In the genomic region with DNA sequence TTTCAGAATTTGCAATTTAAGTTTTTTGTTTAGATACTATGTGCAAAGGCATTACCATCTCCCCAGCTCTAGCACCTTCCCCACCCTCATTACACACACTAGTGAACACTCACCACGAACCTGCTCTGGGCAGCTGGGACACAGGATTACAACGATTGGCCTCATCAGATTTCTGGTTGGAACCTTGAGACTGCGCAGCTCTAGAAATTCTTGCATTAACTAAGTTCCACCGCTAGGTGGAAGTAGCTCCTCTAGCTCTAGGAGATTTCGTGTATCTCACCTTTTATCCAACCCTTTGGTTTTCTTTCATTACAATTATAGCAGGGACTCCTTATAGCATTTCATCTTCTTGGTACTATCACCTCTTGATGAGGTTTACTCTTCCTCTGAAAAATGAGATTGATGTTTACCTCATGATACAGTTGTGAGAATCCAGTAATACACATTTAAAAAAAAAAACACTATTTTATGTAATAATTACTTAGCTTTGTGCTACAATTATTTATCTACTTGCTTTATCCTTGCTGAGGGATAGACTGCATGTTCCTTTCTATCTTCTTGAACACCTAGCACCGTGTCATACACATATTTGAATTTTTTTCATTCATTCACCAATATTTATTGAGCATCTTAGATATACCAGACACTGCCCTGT, we compare ENCODE assay signal across 8 cellular contexts. TPM values are rescaled to one million over a fixed set of nuclear protein-coding genes. Genes with fewer than 3 reads are reported as not detected.
DNase-seq lines count a peak whose midpoint lies in the region; FAIRE-seq and TF ChIP-seq lines count a peak whose summit lies in the region.

No MANE protein-coding gene starts in this region.

- H3K9me3 Mint-ChIP-seq in HFFc6, result no peaks in the 10 kb centered on the region

- FAIRE-seq in GM12891 (lab: Jason Lieb, UNC) (peak; percentile 85), RCC 7860 (lab: Jason Lieb, UNC) (peak; percentile 73)

- H3K4me3 Mint-ChIP-seq in HFFc6, result no peak overlapping the region

- no peaks in the 10 kb centered on the region for H3K36me3 Mint-ChIP-seq in HFFc6 (ENCODE audit: low read depth)

- no peaks in the 10 kb centered on the region for H3K27me3 Mint-ChIP-seq in HFFc6 (ENCODE audit: insufficient read depth)

- peak; percentile 52 for DNase-seq in AG08396 (ENCODE audit: low spot score)
- DNase-seq in GM12891 (ENCODE audit: insufficient read length, low spot score), result peak; percentile 12
- peak; percentile 64 for DNase-seq in HFFc6
- peak; percentile 54 for DNase-seq in LoVo (ENCODE audit: low spot score)
- DNase-seq in RCC 7860 (ENCODE audit: low spot score), result peak; percentile 62
- peak; percentile 80 for DNase-seq in dermis blood vessel endothelial cell
- peak; percentile 68 for DNase-seq in medulla oblongata (ENCODE audit: extremely low spot score)
- DNase-seq in mesenteric fat pad (ENCODE audit: low spot score), result no peak

- peaks cover 19% of the 10 kb centered on the region for H3K4me1 Mint-ChIP-seq in HFFc6 (ENCODE audit: low read depth)

- no peak for TF ChIP-seq POLR2A in GM12891 (IDR thresholded peaks at IDR 0.05; ENCODE audit: low read depth, low read length)

- peak; percentile 91 for TF ChIP-seq CTCF in HFFc6 (IDR thresholded peaks at IDR 0.05)

- no peak overlapping the region for H3K27ac Mint-ChIP-seq in HFFc6

TF ChIP-seq in GM12891, 5 proteins besides CTCF, POLR2A, EP300 and RAD21:
- no peak for TF ChIP-seq TAF1 (IDR thresholded peaks at IDR 0.05; ENCODE audit: low read depth, low read length)
- TF ChIP-seq SPI1 (IDR thresholded peaks at IDR 0.05; ENCODE audit: low read depth, low read length), result no peak
- no peak for TF ChIP-seq POU2F2 (IDR thresholded peaks at IDR 0.05; ENCODE audit: low read depth, low read length)
- TF ChIP-seq PAX5 (IDR thresholded peaks at IDR 0.05; ENCODE audit: insufficient read depth, low read length, severe bottlenecking), result no peak
- no peak for TF ChIP-seq POLR2AphosphoS5 (IDR thresholded peaks at IDR 0.05; ENCODE audit: low read depth, low read length)
TF ChIP-seq in GM12891: peak in this region for 0.

RNA-seq across cellular contexts. Expression of a gene that starts 28.7 kb away (rescaled TPM):
- 0.86 TPM for polyA plus RNA-seq in GM12891 (2012; ENCODE audit: low read depth, missing spikeins)
- 100 to 1,000 TPM; 181 to 358 (median 200) TPM for total RNA-seq in HFFc6 (2021; fragmentation: NEBNext Ultra II Directional; extraction: Animal tissue kit (Norgen Biotek cat#: 25700))
- 124 and 201 TPM in 2 replicates for total RNA-seq in dermis blood vessel endothelial cell
- total RNA-seq in mesenteric fat pad, result 219 TPM
